Comparison of ENCODE assay signal across 1 cellular context in the genomic region with DNA sequence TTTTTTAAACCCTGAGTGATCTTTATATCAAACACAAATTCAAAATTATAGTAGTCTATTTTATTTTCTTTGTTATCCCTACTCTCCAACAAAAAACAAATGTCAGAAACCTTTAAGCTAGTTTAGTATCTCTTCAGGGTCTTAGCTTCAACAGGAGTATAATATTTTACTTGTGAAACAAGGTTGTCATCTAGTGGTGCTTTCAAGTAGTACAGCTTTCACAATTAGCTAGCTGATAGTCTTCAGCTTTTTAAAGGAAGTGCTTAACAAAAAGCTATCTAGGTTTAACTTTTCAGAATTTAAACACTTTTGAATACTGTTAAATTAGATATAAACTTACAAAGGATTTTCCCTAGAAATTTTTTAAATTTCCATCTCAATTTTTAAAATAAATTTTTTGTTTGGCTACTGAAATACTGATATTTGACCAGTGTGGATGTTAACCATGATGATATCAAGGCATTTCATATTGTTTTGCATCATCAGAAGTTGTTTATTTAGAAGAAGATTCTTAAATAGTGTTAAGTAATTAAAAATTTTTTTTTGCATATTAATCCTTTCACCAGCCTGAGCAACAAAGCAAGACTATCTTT.
TF ChIP-seq lines count a peak whose summit lies in the region.

No MANE protein-coding gene starts in this region.

TF ChIP-seq in A549, 52 proteins besides CTCF, POLR2A, EP300 and RAD21 (continued from another document):
- TF ChIP-seq, protein P1, sequence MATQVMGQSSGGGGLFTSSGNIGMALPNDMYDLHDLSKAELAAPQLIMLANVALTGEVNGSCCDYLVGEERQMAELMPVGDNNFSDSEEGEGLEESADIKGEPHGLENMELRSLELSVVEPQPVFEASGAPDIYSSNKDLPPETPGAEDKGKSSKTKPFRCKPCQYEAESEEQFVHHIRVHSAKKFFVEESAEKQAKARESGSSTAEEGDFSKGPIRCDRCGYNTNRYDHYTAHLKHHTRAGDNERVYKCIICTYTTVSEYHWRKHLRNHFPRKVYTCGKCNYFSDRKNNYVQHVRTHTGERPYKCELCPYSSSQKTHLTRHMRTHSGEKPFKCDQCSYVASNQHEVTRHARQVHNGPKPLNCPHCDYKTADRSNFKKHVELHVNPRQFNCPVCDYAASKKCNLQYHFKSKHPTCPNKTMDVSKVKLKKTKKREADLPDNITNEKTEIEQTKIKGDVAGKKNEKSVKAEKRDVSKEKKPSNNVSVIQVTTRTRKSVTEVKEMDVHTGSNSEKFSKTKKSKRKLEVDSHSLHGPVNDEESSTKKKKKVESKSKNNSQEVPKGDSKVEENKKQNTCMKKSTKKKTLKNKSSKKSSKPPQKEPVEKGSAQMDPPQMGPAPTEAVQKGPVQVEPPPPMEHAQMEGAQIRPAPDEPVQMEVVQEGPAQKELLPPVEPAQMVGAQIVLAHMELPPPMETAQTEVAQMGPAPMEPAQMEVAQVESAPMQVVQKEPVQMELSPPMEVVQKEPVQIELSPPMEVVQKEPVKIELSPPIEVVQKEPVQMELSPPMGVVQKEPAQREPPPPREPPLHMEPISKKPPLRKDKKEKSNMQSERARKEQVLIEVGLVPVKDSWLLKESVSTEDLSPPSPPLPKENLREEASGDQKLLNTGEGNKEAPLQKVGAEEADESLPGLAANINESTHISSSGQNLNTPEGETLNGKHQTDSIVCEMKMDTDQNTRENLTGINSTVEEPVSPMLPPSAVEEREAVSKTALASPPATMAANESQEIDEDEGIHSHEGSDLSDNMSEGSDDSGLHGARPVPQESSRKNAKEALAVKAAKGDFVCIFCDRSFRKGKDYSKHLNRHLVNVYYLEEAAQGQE (IDR thresholded peaks at IDR 0.05): no peak
- peak; percentile 48 for TF ChIP-seq SMC3 (IDR thresholded peaks at IDR 0.05)
TF ChIP-seq in A549: peak in this region for 1.
